21 cellular contexts compared by ENCODE assay signal in genomic region chr1:33606272-33606671, GRCh38.
"Had no signal": no experiment of that assay in that cellular context is flagged by ENCODE, and none has a peak within 500 bp of the region (broad histone marks: within the 10 kb centered on the region; RNA-seq: fewer than 3 reads in every experiment).

No MANE protein-coding gene starts in this region.

- H3K27me3 Mint-ChIP-seq: activated naive CD4-positive, alpha-beta T cell treated with anti-CD3 and anti-CD28 coated beads, Interleukin-2, amount 50 U/mL, for 24 hours had no signal

- H3K9me3 Mint-ChIP-seq: activated naive CD4-positive, alpha-beta T cell treated with anti-CD3 and anti-CD28 coated beads, Interleukin-2, amount 50 U/mL, for 24 hours; brain; naive B cell; neural crest cell; stimulated activated naive CD8-positive, alpha-beta T cell treated with anti-CD3 and anti-CD28 coated beads, Interleukin-15, amount 100 ng/mL, for 72 hours; T-helper 1 cell treated with Interleukin-12 subunit alpha and Interleukin-12 subunit beta and Interleukin-4 antibody, amounts not matched to agents 30 μg/mL and 1 μg/mL, for 36 hours; WTC11 had no signal

- H3K4me3 ChIP-seq: dorsolateral prefrontal cortex, esophagus squamous epithelium, lung, suprapubic skin, transverse colon had no signal

- H3K4me1 Mint-ChIP-seq: activated naive CD4-positive, alpha-beta T cell treated with anti-CD3 and anti-CD28 coated beads, Interleukin-2, amount 50 U/mL, for 24 hours; brain; naive B cell; neural crest cell; stimulated activated naive CD8-positive, alpha-beta T cell treated with anti-CD3 and anti-CD28 coated beads, Interleukin-15, amount 100 ng/mL, for 72 hours; WTC11 had no signal

- DNase-seq: activated gamma-delta T cell treated with Interleukin-2 at 50 U/mL for 16 hours; activated T-cell treated with anti-CD3 and anti-CD28 coated beads, Interleukin-2, amount 50 U/mL, for 1 hour; anterior cingulate cortex; caudate nucleus; dorsolateral prefrontal cortex; esophagus squamous epithelium; foreskin fibroblast; glutamatergic neuron; naive B cell; retina; stimulated activated naive CD8-positive, alpha-beta T cell treated with anti-CD3 and anti-CD28 coated beads, Interleukin-15, amount 100 ng/mL, for 72 hours; T1000; transverse colon had no signal

- H3K27ac Mint-ChIP-seq: activated naive CD4-positive, alpha-beta T cell treated with anti-CD3 and anti-CD28 coated beads, Interleukin-2, amount 50 U/mL, for 24 hours; brain; naive B cell; progenitor cell of endocrine pancreas; T-helper 1 cell treated with Interleukin-12 subunit alpha and Interleukin-12 subunit beta and Interleukin-4 antibody, amounts not matched to agents 30 μg/mL and 1 μg/mL, for 36 hours; WTC11 had no signal

- ATAC-seq: stimulated activated naive CD8-positive, alpha-beta T cell treated with anti-CD3 and anti-CD28 coated beads, Interleukin-15, amount 100 ng/mL, for 72 hours; WTC11 had no signal

- H3K36me3 Mint-ChIP-seq: activated naive CD4-positive, alpha-beta T cell treated with anti-CD3 and anti-CD28 coated beads, Interleukin-2, amount 50 U/mL, for 24 hours; brain; naive B cell; WTC11 had no signal

- H3K4me3 Mint-ChIP-seq: activated naive CD4-positive, alpha-beta T cell treated with anti-CD3 and anti-CD28 coated beads, Interleukin-2, amount 50 U/mL, for 24 hours; brain; naive B cell; neural crest cell; stimulated activated naive CD8-positive, alpha-beta T cell treated with anti-CD3 and anti-CD28 coated beads, Interleukin-15, amount 100 ng/mL, for 72 hours; T-helper 1 cell treated with Interleukin-12 subunit alpha and Interleukin-12 subunit beta and Interleukin-4 antibody, amounts not matched to agents 30 μg/mL and 1 μg/mL, for 36 hours; WTC11 had no signal
